Comparison of ENCODE assay signal across 22 cellular contexts in genomic region chr2:197993363-197993762, GRCh38.
A peak's percentile ranks its signal among the peaks of the same experiment; 100 is the strongest.
DNase-seq lines count a peak whose midpoint lies in the region; ATAC-seq and TF ChIP-seq lines count a peak whose summit lies in the region.
"Had no signal": no experiment of that assay in that cellular context is flagged by ENCODE, and none has a peak within 500 bp of the region (broad histone marks: within the 10 kb centered on the region; RNA-seq: fewer than 3 reads in every experiment).

No MANE protein-coding gene starts in this region.

- no peaks in the 10 kb centered on the region for H3K4me1 ChIP-seq in sigmoid colon
- H3K4me1 ChIP-seq: BE2C, lower lobe of right lung, upper lobe of left lung had no signal

- H3K9me3 ChIP-seq in sigmoid colon, result no peaks in the 10 kb centered on the region
- H3K9me3 ChIP-seq: BE2C, gastrocnemius medialis, lower lobe of right lung, upper lobe of left lung had no signal

- H3K27me3 ChIP-seq in sigmoid colon, result no peaks in the 10 kb centered on the region
- H3K27me3 ChIP-seq: BE2C, gastrocnemius medialis, hepatocyte, upper lobe of left lung had no signal

- H3K27ac Mint-ChIP-seq in stimulated activated effector memory CD8-positive, alpha-beta T cell treated with anti-CD3 and anti-CD28 coated beads, Interleukin-12 subunit alpha, Interleukin-12 subunit beta, amount 100 ng/mL, for 72 hours, result no peak overlapping the region
- H3K27ac Mint-ChIP-seq: natural killer cell treated with Interleukin-12 subunit alpha and Interleukin-12 subunit beta and Interleukin-15 and Interleukin-18, amount 100 ng/mL, for 72 hours had no signal

- no peak for TF ChIP-seq POLR2A in sigmoid colon (IDR thresholded peaks at IDR 0.05)

- H3K9me3 Mint-ChIP-seq in stimulated activated effector memory CD8-positive, alpha-beta T cell treated with anti-CD3 and anti-CD28 coated beads, Interleukin-12 subunit alpha, Interleukin-12 subunit beta, amount 100 ng/mL, for 72 hours, result no peaks in the 10 kb centered on the region

- TF ChIP-seq EP300 in sigmoid colon (IDR thresholded peaks at IDR 0.05), result no peak

- H3K4me1 Mint-ChIP-seq in stimulated activated effector memory CD8-positive, alpha-beta T cell treated with anti-CD3 and anti-CD28 coated beads, Interleukin-12 subunit alpha, Interleukin-12 subunit beta, amount 100 ng/mL, for 72 hours, result peaks cover 22% of the 10 kb centered on the region

- no peaks in the 10 kb centered on the region for H3K36me3 Mint-ChIP-seq in stimulated activated effector memory CD8-positive, alpha-beta T cell treated with anti-CD3 and anti-CD28 coated beads, Interleukin-12 subunit alpha, Interleukin-12 subunit beta, amount 100 ng/mL, for 72 hours
- H3K36me3 Mint-ChIP-seq: natural killer cell treated with Interleukin-12 subunit alpha and Interleukin-12 subunit beta and Interleukin-15 and Interleukin-18, amount 100 ng/mL, for 72 hours had no signal

- no peak overlapping the region for H3K4me3 ChIP-seq in sigmoid colon
- H3K4me3 ChIP-seq: gastrocnemius medialis, hepatocyte, lower lobe of right lung, upper lobe of left lung had no signal

- ATAC-seq in left ventricle myocardium superior (peak; percentile 11), Right ventricle myocardium superior (ENCODE audit: poor library complexity) (no peak), GM19452 (IDR thresholded peaks at IDR 0.05; ENCODE audit: unreplicated experiment) (peak; percentile 26), HG03378 (IDR thresholded peaks at IDR 0.05; ENCODE audit: unreplicated experiment) (peak; percentile 32)
- ATAC-seq in stimulated activated effector memory CD8-positive, alpha-beta T cell treated with anti-CD3 and anti-CD28 coated beads, Interleukin-12 subunit alpha, Interleukin-12 subunit beta, amount 100 ng/mL, for 72 hours, result peak; percentile 42
- ATAC-seq: gastrocnemius medialis; lower lobe of right lung; natural killer cell treated with Interleukin-12 subunit alpha and Interleukin-12 subunit beta and Interleukin-15 and Interleukin-18, amount 100 ng/mL, for 72 hours; Right ventricle myocardium inferior; SK-N-SH treated with all-trans-retinoic acid at 6 μM for 48 hours had no signal

- no peaks in the 10 kb centered on the region for H3K36me3 ChIP-seq in sigmoid colon
- H3K36me3 ChIP-seq: BE2C, gastrocnemius medialis, lower lobe of right lung, upper lobe of left lung had no signal

- H3K4me3 Mint-ChIP-seq in stimulated activated effector memory CD8-positive, alpha-beta T cell treated with anti-CD3 and anti-CD28 coated beads, Interleukin-12 subunit alpha, Interleukin-12 subunit beta, amount 100 ng/mL, for 72 hours, result no peak overlapping the region
- H3K4me3 Mint-ChIP-seq: natural killer cell treated with Interleukin-12 subunit alpha and Interleukin-12 subunit beta and Interleukin-15 and Interleukin-18, amount 100 ng/mL, for 72 hours had no signal

- intact Hi-C loops in left ventricle myocardium superior (cut with micrococcal nuclease) (no loop called here), Right ventricle myocardium superior (cut with DNase I) (loop anchor here (10.0 kb wide), 1 partner anchor 121 kb away; no protein-coding TSS in a partner anchor), sigmoid colon (cut with DNase I) (no loop called here)

- DNase-seq in left ventricle myocardium superior (no peak), Right ventricle myocardium superior (no peak), medulla oblongata (ENCODE audit: extremely low spot score) (no peak), amniotic stem cell (lab: John Stamatoyannopoulos, UW) (no peak), sigmoid colon (no peak)
- no peak for DNase-seq in stimulated activated effector memory CD8-positive, alpha-beta T cell treated with anti-CD3 and anti-CD28 coated beads, Interleukin-12 subunit alpha, Interleukin-12 subunit beta, amount 100 ng/mL, for 72 hours (ENCODE audit: low spot score in 2 of 2)
- DNase-seq: activated CD4-positive, alpha-beta T cell treated with anti-CD3 and anti-CD28 coated beads for 1 hour; activated naive CD4-positive, alpha-beta T cell treated with Interleukin-2 at 50 U/mL for 16 hours; activated T-cell treated with anti-CD3 and anti-CD28 coated beads, Interleukin-2, amount 50 U/mL, for 1 hour; BE2C; DMS 273 treated with DMSO at 0.1 percent for 48 hours; gastrocnemius medialis; lower lobe of right lung; NCI-H1417 treated with DMSO at 0.1 percent for 48 hours; stimulated activated CD4-positive, alpha-beta T cell treated with anti-CD3 and anti-CD28 coated beads, Interleukin-4, amount 100 ng/mL, for 4 hours; upper lobe of left lung had no signal

- TF ChIP-seq CTCF in sigmoid colon (IDR thresholded peaks at IDR 0.05), result no peak

- no peak overlapping the region for H3K27ac ChIP-seq in sigmoid colon
- H3K27ac ChIP-seq: gastrocnemius medialis, hepatocyte, lower lobe of right lung, upper lobe of left lung had no signal
